In the genomic region with DNA sequence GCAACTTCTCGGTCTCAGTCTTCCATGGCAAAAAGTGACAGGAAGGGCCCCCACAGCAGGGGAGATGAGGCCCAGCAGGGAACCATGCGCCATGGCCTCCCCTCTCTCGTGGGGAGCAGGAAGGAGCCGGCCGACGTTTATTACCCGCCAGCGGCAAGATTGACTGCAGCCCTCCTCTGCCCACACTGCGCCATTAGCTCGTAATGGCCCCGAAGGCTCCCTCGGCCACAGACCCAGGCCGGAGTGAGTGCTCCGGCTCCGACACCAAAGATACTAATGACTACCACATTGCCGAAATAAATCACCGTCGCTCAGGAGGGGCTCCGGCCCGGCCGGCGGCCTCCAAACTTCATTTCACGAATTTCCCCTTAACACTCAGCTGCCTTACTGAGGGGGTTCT, we compare ENCODE assay signal across 20 cellular contexts.
DNase-seq lines count a peak whose midpoint lies in the region; ATAC-seq and TF ChIP-seq lines count a peak whose summit lies in the region.
"Had no signal": no experiment of that assay in that cellular context is flagged by ENCODE, and none has a peak within 500 bp of the region (broad histone marks: within the 10 kb centered on the region; RNA-seq: fewer than 3 reads in every experiment).

No MANE protein-coding gene starts in this region.

- peaks cover 16% of the 10 kb centered on the region for H3K4me1 Mint-ChIP-seq in endodermal cell
- peaks cover 97% of the 10 kb centered on the region for H3K4me1 Mint-ChIP-seq in nephron progenitor cell

- WGBS in endodermal cell (ENCODE audit: insufficient coverage in 1 of 2, insufficient read length in 1 of 2), 2 experiments = 88 to 89% methylated on average over 6 to 23 of the region's 23 CpGs

- H3K4me3 ChIP-seq in endodermal cell (ENCODE audit: low read length) = no peak overlapping the region
- H3K4me3 ChIP-seq: GM23248 had no signal

- H3K36me3 Mint-ChIP-seq in endodermal cell (ENCODE audit: low read depth) (no peaks in the 10 kb centered on the region), nephron progenitor cell (ENCODE audit: low read depth) (no peaks in the 10 kb centered on the region)

- no peak overlapping the region for H3K9ac ChIP-seq in endodermal cell (ENCODE audit: extremely low read depth, low read length, poor library complexity, severe bottlenecking)
- H3K9ac ChIP-seq: GM23248 had no signal

- TF ChIP-seq CTCF in endodermal cell (conservative IDR thresholded peaks at IDR 0.05) (no peak), nephron progenitor cell (IDR thresholded peaks at IDR 0.05) (no peak)

- H3K36me3 ChIP-seq in endodermal cell (ENCODE audit: control insufficient read depth, insufficient read depth, low read length) = no peaks in the 10 kb centered on the region

- no peak overlapping the region for H3K4me3 Mint-ChIP-seq in endodermal cell
- H3K4me3 Mint-ChIP-seq in nephron progenitor cell = peak overlapping the region; percentile 58

- peaks cover 12% of the 10 kb centered on the region for H3K4me1 ChIP-seq in endodermal cell (ENCODE audit: control insufficient read depth, insufficient read depth, low read length)

- H3K27ac Mint-ChIP-seq in endodermal cell (peak overlapping the region; percentile 62), nephron progenitor cell (peak overlapping the region; percentile 94)

- ATAC-seq in activated CD4-positive, CD25-positive, alpha-beta regulatory T cell treated with anti-CD3 and anti-CD28 coated beads, Interleukin-2, amount 50 U/mL, for 24 hours = no peak
- no peak for ATAC-seq in GM18909 (IDR thresholded peaks at IDR 0.05; ENCODE audit: poor library complexity, unreplicated experiment)

- H3K27ac ChIP-seq in endodermal cell (ENCODE audit: low read depth, low read length) = no peak overlapping the region
- H3K27ac ChIP-seq: 22Rv1, C4-2B, GM23248, HL-60 had no signal

- H3K27me3 ChIP-seq in endodermal cell (ENCODE audit: control insufficient read depth, insufficient read depth, low read length, poor library complexity, severe bottlenecking) = no peaks in the 10 kb centered on the region

- no peaks in the 10 kb centered on the region for H3K9me3 ChIP-seq in endodermal cell (ENCODE audit: control insufficient read depth, low read length)

- H3K9me3 Mint-ChIP-seq in endodermal cell = no peaks in the 10 kb centered on the region
- H3K9me3 Mint-ChIP-seq in nephron progenitor cell = no peaks in the 10 kb centered on the region

- DNase-seq in activated CD4-positive, CD25-positive, alpha-beta regulatory T cell treated with anti-CD3 and anti-CD28 coated beads, Interleukin-2, amount 50 U/mL, for 72 hours = peak; percentile 1
- DNase-seq in endodermal cell (peak; percentile 34), nephron progenitor cell (peak; percentile 78), ureter (ENCODE audit: low spot score) (peak; percentile 29), SW 1271 (lab: John Stamatoyannopoulos, UW) (no peak), putamen (ENCODE audit: low spot score) (no peak)
- DNase-seq: AML-193, DMS 273 treated with DMSO at 0.1 percent for 48 hours, GM23248, HCEC 1CT, NCI-H1417, NCI-H187, NCI-H2107, NCI-H2227 treated with DMSO at 0.1 percent for 48 hours, NCI-H510A treated with DMSO at 0.1 percent for 48 hours had no signal

- H3K27me3 Mint-ChIP-seq in endodermal cell (ENCODE audit: insufficient read depth) = no peaks in the 10 kb centered on the region
- H3K27me3 Mint-ChIP-seq in nephron progenitor cell (ENCODE audit: low read depth, poor library complexity) = peaks cover 5% of the 10 kb centered on the region

Comparison
In these comparisons a context has a peak if more than half of its experiments do, and no peak if none do; other contexts are left out.
1. DNase-seq: peak in activated CD4-positive, CD25-positive, alpha-beta regulatory T cell treated with anti-CD3 and anti-CD28 coated beads, Interleukin-2, amount 50 U/mL, for 72 hours (single experiment), endodermal cell (single experiment), nephron progenitor cell (single experiment) and ureter (single experiment); none in SW 1271 (0 of 2) and putamen (single experiment).